In genomic region chr11:69940246-69940610, GRCh38 we compare ENCODE assay signal across 20 cellular contexts.
A peak's percentile ranks its signal among the peaks of the same experiment; 100 is the strongest.
DNase-seq lines count a peak whose midpoint lies in the region; ATAC-seq and TF ChIP-seq lines count a peak whose summit lies in the region.
"Had no signal": no experiment of that assay in that cellular context is flagged by ENCODE, and none has a peak within 500 bp of the region (broad histone marks: within the 10 kb centered on the region; RNA-seq: fewer than 3 reads in every experiment).

No MANE protein-coding gene starts in this region.

- peak overlapping the region; percentile 67 for H4K91ac ChIP-seq in mesenchymal stem cell (ENCODE audit: low read length)

- H3K79me1 ChIP-seq in mesenchymal stem cell (replicated peaks; ENCODE audit: low read length, poor library complexity, severe bottlenecking): no peaks in the 10 kb centered on the region

- no peaks in the 10 kb centered on the region for H3K36me3 ChIP-seq in HUES6 (ENCODE audit: control insufficient read depth, insufficient read depth, low read length)
- no peaks in the 10 kb centered on the region for H3K36me3 ChIP-seq in mesenchymal stem cell (ENCODE audit: control insufficient read depth in 1 of 2, insufficient read depth in 2 of 2, low read depth in 1 of 2, low read length in 2 of 2)
- H3K36me3 ChIP-seq in spleen: no peaks in the 10 kb centered on the region
- H3K36me3 ChIP-seq: suprapubic skin had no signal

- H3K4me1 ChIP-seq in HUES6 (ENCODE audit: control insufficient read depth, insufficient read depth, low read length) (peaks cover 17% of the 10 kb centered on the region; the same call in 1 of the 2 replicates), mesenchymal stem cell (ENCODE audit: control insufficient read depth, insufficient read depth, low read depth, low read length) (peaks cover 3% of the 10 kb centered on the region), spleen (no peaks in the 10 kb centered on the region)
- H3K4me1 ChIP-seq: suprapubic skin had no signal

- TF ChIP-seq POLR2A in spleen (IDR thresholded peaks at IDR 0.05): no peak

- peak overlapping the region in 1 of 2 experiments; percentile 60 for H3K18ac ChIP-seq in mesenchymal stem cell (ENCODE audit: low read depth in 1 of 2, low read length in 2 of 2)

- H2BK12ac ChIP-seq in mesenchymal stem cell (ENCODE audit: low read length in 2 of 2): peak overlapping the region; percentile 49 to 85

- no peak overlapping the region for H3K4me2 ChIP-seq in mesenchymal stem cell (ENCODE audit: low read length, poor library complexity, severe bottlenecking)

- intact Hi-C loops in spleen (cut with DNase I; ENCODE audit: low total_unique reads): no loop called here

- H4K8ac ChIP-seq in mesenchymal stem cell (ENCODE audit: low read length): peak overlapping the region; percentile 70

- no peak overlapping the region for H2BK15ac ChIP-seq in mesenchymal stem cell (ENCODE audit: low read depth, poor library complexity, severe bottlenecking)

- peak overlapping the region; percentile 89 for H2BK120ac ChIP-seq in mesenchymal stem cell (ENCODE audit: low read depth, low read length)

- no peak overlapping the region for H3K27ac ChIP-seq in HUES6 (ENCODE audit: low read depth, low read length)
- H3K27ac ChIP-seq in coronary artery: peak overlapping the region; percentile 91 to 94
- H3K27ac ChIP-seq in mesenchymal stem cell (ENCODE audit: low read length, poor library complexity, severe bottlenecking): no peak overlapping the region
- H3K27ac ChIP-seq in spleen: peak overlapping the region in 6 of 8 donors; percentile 55 to 72 (median 65)
- H3K27ac ChIP-seq: suprapubic skin had no signal

- H2AK5ac ChIP-seq in mesenchymal stem cell (ENCODE audit: low read length, severe bottlenecking): no peak overlapping the region

- H3K4me3 ChIP-seq in HUES6 (ENCODE audit: low read depth, low read length) (no peak overlapping the region), coronary artery (peak overlapping the region; percentile 58), mesenchymal stem cell (ENCODE audit: insufficient read depth in 1 of 2, low read depth in 1 of 2, low read length in 2 of 2) (no peak overlapping the region), spleen (no peak overlapping the region)
- H3K4me3 ChIP-seq: skin epidermis, suprapubic skin had no signal

- H2BK5ac ChIP-seq in mesenchymal stem cell (ENCODE audit: low read depth, low read length, poor library complexity, severe bottlenecking): no peak overlapping the region

- TF ChIP-seq CTCF in coronary artery (IDR thresholded peaks at IDR 0.05) (no peak), spleen (IDR thresholded peaks at IDR 0.05 in 8 of 11, conservative IDR thresholded peaks at IDR 0.05 in 3 of 11) (no peak)

- no peak overlapping the region for H2AFZ ChIP-seq in mesenchymal stem cell (ENCODE audit: low read depth, low read length)

- no peak for ATAC-seq in HG03565 (IDR thresholded peaks at IDR 0.05; ENCODE audit: unreplicated experiment)
- ATAC-seq: activated naive CD8-positive, alpha-beta T cell treated with anti-CD3 and anti-CD28 coated beads, Interleukin-2, amount 50 U/mL, for 24 hours; activated T-helper 17 cell treated with anti-CD3 and anti-CD28 coated beads, Interleukin-2, amount 50 U/mL, for 72 hours; CD8-positive, alpha-beta T cell; PC-3 had no signal

- H3K9ac ChIP-seq in HUES6 (ENCODE audit: low read length): peak overlapping the region; percentile 20
- peak overlapping the region; percentile 83 for H3K9ac ChIP-seq in mesenchymal stem cell (ENCODE audit: low read length)

- H3K4ac ChIP-seq in mesenchymal stem cell (ENCODE audit: low read depth in 1 of 2, low read length in 2 of 2): peak overlapping the region in 1 of 2 experiments; percentile 55

- no peak overlapping the region for H3K14ac ChIP-seq in mesenchymal stem cell (ENCODE audit: low read length in 2 of 2)

- H3K27me3 ChIP-seq in HUES6 (ENCODE audit: control insufficient read depth, insufficient read depth, low read length) (peaks cover 3% of the 10 kb centered on the region; the same call in 1 of the 2 replicates), mesenchymal stem cell (ENCODE audit: control insufficient read depth in 1 of 2, insufficient read depth in 1 of 2, low read length in 2 of 2) (peaks cover 27 to 39% of the 10 kb centered on the region in 2 experiments), spleen (replicated peaks in 1 of 7) (peaks cover 0 to 57% (median 4%) of the 10 kb centered on the region in 7 donors)

- WGBS in mesenchymal stem cell: 93% methylated on average over 6 of the region's 6 CpGs
- WGBS in spleen, 5 donors: 62 to 82% (median 77%) methylated on average over 6 of the region's 6 CpGs

- H3K23ac ChIP-seq in mesenchymal stem cell (ENCODE audit: low read length in 2 of 2): no peak overlapping the region

- DNase-seq in coronary artery (ENCODE audit: low spot score) (no peak), mesenchymal stem cell (no peak), spleen (peak; percentile 56), HUDEP-2 (lab: John Stamatoyannopoulos, UW; ENCODE audit: unreplicated experiment in 76 of 76) (no peak), NCI-H146 treated with DMSO at 0.1 percent for 48 hours (lab: John Stamatoyannopoulos, UW; ENCODE audit: unreplicated experiment) (no peak)
- no peak for DNase-seq in activated CD4-positive, alpha-beta T cell treated with anti-CD3 and anti-CD28 coated beads for 48 hours
- DNase-seq: activated naive CD8-positive, alpha-beta T cell treated with anti-CD3 and anti-CD28 coated beads, Interleukin-2, amount 50 U/mL, for 24 hours; caudate nucleus; CD8-positive, alpha-beta T cell; effector CD8-positive, alpha-beta T cell; NCI-H1436; NCI-H748 treated with DMSO at 0.1 percent for 48 hours; nucleus accumbens; PC-3; stimulated activated CD8-positive, alpha-beta memory T cell treated with anti-CD3 and anti-CD28 coated beads, Interleukin-4, amount 100 ng/mL, for 48 hours had no signal

- H3K9me3 ChIP-seq in HUES6 (ENCODE audit: control insufficient read depth, insufficient read depth, low read depth, low read length) (no peaks in the 10 kb centered on the region), mesenchymal stem cell (ENCODE audit: control insufficient read depth, low read length) (no peaks in the 10 kb centered on the region), spleen (peaks cover 0 to 5% (median 0%) of the 10 kb centered on the region in 8 donors)
- H3K9me3 ChIP-seq: suprapubic skin had no signal

Comparison
In these comparisons a context has a peak if more than half of its experiments do, and no peak if none do; other contexts are left out.
1. H3K27ac ChIP-seq: peak in coronary artery (2 of 2) and spleen (6 of 8); none in HUES6 (single experiment) and mesenchymal stem cell (single experiment).